ENCODE assay signal across 9 cellular contexts in the genomic region with DNA sequence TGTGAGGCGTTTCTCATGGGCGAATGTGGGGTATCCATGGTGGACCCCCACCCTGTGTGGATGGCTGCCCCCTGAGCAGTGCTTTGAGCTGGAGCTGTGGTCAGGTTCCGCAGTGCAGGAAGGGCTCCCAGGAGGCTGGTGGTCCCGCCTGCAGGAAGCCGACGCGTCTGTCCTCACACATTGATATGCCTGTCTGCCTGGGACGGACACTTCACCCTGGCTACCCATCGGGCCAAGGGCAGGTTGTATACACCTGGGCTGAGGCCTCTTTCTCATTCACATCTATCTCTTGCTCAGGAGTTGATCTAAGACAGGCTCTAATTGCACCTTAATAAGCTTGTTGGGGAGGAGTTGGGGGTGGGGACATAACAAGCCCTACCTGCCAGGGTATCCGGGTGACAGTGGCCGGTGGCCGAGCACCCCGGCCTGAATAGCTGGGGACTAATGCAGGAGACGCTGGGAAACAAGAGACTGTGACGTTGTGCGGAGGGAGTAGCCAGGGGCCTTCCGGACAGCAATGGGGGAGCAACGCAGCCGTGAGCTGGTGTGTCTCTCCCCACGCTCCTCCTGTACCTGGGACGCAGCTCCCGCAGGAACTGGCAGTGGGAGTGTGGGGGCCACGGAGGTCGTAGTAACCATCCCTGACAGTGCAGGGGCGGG. TPM values are rescaled to one million over a fixed set of nuclear protein-coding genes. Genes with fewer than 3 reads are reported as not detected.
A peak's percentile ranks its signal among the peaks of the same experiment; 100 is the strongest.
DNase-seq lines count a peak whose midpoint lies in the region; ATAC-seq and TF ChIP-seq lines count a peak whose summit lies in the region.
"Had no signal": no experiment of that assay in that cellular context is flagged by ENCODE, and none has a peak within 500 bp of the region (broad histone marks: within the 10 kb centered on the region; RNA-seq: fewer than 3 reads in every experiment).

No MANE protein-coding gene starts in this region.

- H3K27ac Mint-ChIP-seq in HFFc6 (peak overlapping the region; percentile 51; the same call in 1 of the 2 replicates), glutamatergic neuron (ENCODE audit: unreplicated experiment) (peak overlapping the region; percentile 57)

- H3K9me3 Mint-ChIP-seq in HFFc6 = no peaks in the 10 kb centered on the region
- H3K9me3 Mint-ChIP-seq in glutamatergic neuron (ENCODE audit: unreplicated experiment) = peaks cover 7% of the 10 kb centered on the region

- intact Hi-C loops in sciatic nerve (cut with DNase I) = no loop called here

- peak; percentile 71 for ATAC-seq in sciatic nerve
- no peak for ATAC-seq in HG02885 (IDR thresholded peaks at IDR 0.05; ENCODE audit: poor library complexity, unreplicated experiment)
- ATAC-seq in HG03280 (IDR thresholded peaks at IDR 0.05; ENCODE audit: unreplicated experiment) = no peak
- ATAC-seq in GM18858 (IDR thresholded peaks at IDR 0.05; ENCODE audit: unreplicated experiment) = no peak

- H3K36me3 Mint-ChIP-seq in HFFc6 (ENCODE audit: low read depth) (peaks cover 30% of the 10 kb centered on the region), glutamatergic neuron (ENCODE audit: unreplicated experiment) (no peaks in the 10 kb centered on the region)

- DNase-seq in HFFc6 (peak; percentile 30), RWPE1 (ENCODE audit: low spot score) (peak; percentile 79), glutamatergic neuron (peak; percentile 55), sciatic nerve (ENCODE audit: low spot score) (no peak), ureter (ENCODE audit: low spot score) (no peak)

- peak overlapping the region; percentile 99 for H3K27ac ChIP-seq in RWPE1
- H3K27ac ChIP-seq: KMS-11 had no signal

- peaks cover 3% of the 10 kb centered on the region; the same call in 1 of the 2 replicates for H3K27me3 Mint-ChIP-seq in HFFc6 (ENCODE audit: insufficient read depth)
- H3K27me3 Mint-ChIP-seq in glutamatergic neuron (ENCODE audit: unreplicated experiment) = peaks cover 1% of the 10 kb centered on the region

- no peak for TF ChIP-seq CTCF in HFFc6 (IDR thresholded peaks at IDR 0.05)
- TF ChIP-seq CTCF in RWPE1 (conservative IDR thresholded peaks at IDR 0.05; ENCODE audit: low read depth) = no peak
- TF ChIP-seq CTCF in glutamatergic neuron (IDR thresholded peaks at IDR 0.05; ENCODE audit: partially characterized antibody, unreplicated experiment) = no peak

- H3K4me1 Mint-ChIP-seq in HFFc6 (ENCODE audit: low read depth) = peaks cover 9% of the 10 kb centered on the region; the same call in 1 of the 2 replicates
- H3K4me1 Mint-ChIP-seq in glutamatergic neuron (ENCODE audit: low read depth, unreplicated experiment) = peaks cover 5% of the 10 kb centered on the region

- no peak overlapping the region for H3K4me3 Mint-ChIP-seq in HFFc6
- H3K4me3 Mint-ChIP-seq in glutamatergic neuron (ENCODE audit: unreplicated experiment) = no peak overlapping the region

- CTCF ChIA-PET in RWPE1 (lab: Yijun Ruan, JAX) = no interaction called here

- POLR2A ChIA-PET in RWPE1 (lab: Yijun Ruan, JAX; ENCODE audit: low non-redundant PET) = no interaction called here

RNA-seq across cellular contexts. Expression of a gene that starts 21.7 kb away (rescaled TPM):
- total RNA-seq in HFFc6 (2021; fragmentation: NEBNext Ultra II Directional; extraction: Animal tissue kit (Norgen Biotek cat#: 25700)) = 100 to 1,000 TPM; 154 to 160 (median 157) TPM
- total RNA-seq in glutamatergic neuron (ENCODE audit: unreplicated experiment) (63.8 TPM), sciatic nerve (111 TPM), ureter (137 TPM)

RNA-seq across cellular contexts. Expression of a gene that starts 35.5 kb away (rescaled TPM):
- total RNA-seq in HFFc6 (2021; fragmentation: NEBNext Ultra II Directional; extraction: Animal tissue kit (Norgen Biotek cat#: 25700)) = 10 to 100 TPM; 56.7 to 71.4 (median 66.9) TPM
- total RNA-seq in glutamatergic neuron (ENCODE audit: unreplicated experiment) (32.7 TPM), sciatic nerve (52.1 TPM), ureter (181 TPM)

RNA-seq across cellular contexts. Expression of a gene that starts 48.8 kb away (rescaled TPM):
- 10 to 100 TPM; 19.9 to 24.8 (median 23.0) TPM for total RNA-seq in HFFc6 (2021; fragmentation: NEBNext Ultra II Directional; extraction: Animal tissue kit (Norgen Biotek cat#: 25700))
- total RNA-seq in glutamatergic neuron (ENCODE audit: unreplicated experiment) (26.2 TPM), sciatic nerve (17.8 TPM), ureter (32.0 TPM)

Comparison
In these comparisons a context has a peak if more than half of its experiments do, and no peak if none do; other contexts are left out.
1. DNase-seq: peak in HFFc6 (single experiment), RWPE1 (single experiment) and glutamatergic neuron (single experiment); none in sciatic nerve (single experiment) and ureter (single experiment).